Comparison of ENCODE assay signal across 8 cellular contexts in genomic region chr3:158532099-158532734, GRCh38. TPM values are rescaled to one million over a fixed set of nuclear protein-coding genes. Genes with fewer than 3 reads are reported as not detected.
DNase-seq lines count a peak whose midpoint lies in the region; ATAC-seq and TF ChIP-seq lines count a peak whose summit lies in the region.

No MANE protein-coding gene starts in this region.

- no peaks in the 10 kb centered on the region for H3K27me3 Mint-ChIP-seq in H9 (ENCODE audit: low read depth)
- no peaks in the 10 kb centered on the region for H3K27me3 Mint-ChIP-seq in T-helper 17 cell

- H4K5ac ChIP-seq in H9 (ENCODE audit: insufficient read length, low read depth, low read length) = no peak overlapping the region

- H3K27me3 ChIP-seq in H9 (ENCODE audit: insufficient read depth, low read length) = no peaks in the 10 kb centered on the region

- H3K27ac ChIP-seq in H9 (ENCODE audit: insufficient read length, low read depth, low read length) = no peak overlapping the region

- no peaks in the 10 kb centered on the region for H3K9me3 Mint-ChIP-seq in H9

- DNase-seq in Daoy (ENCODE audit: low read depth) (peak; percentile 35), H9 (no peak), NCI-H1694 (lab: John Stamatoyannopoulos, UW) (peak; percentile 28), amniotic stem cell (lab: John Stamatoyannopoulos, UW) (peak; percentile 9), left lobe of liver (ENCODE audit: low spot score) (no peak), T-helper 17 cell (no peak), mesenteric fat pad (ENCODE audit: low spot score) (no peak), GM19238 (ENCODE audit: insufficient read length, low spot score) (no peak)

- H2BK12ac ChIP-seq in H9 (ENCODE audit: insufficient read length, low read depth, low read length) = no peak overlapping the region

- no peak overlapping the region for H3K9ac ChIP-seq in H9 (ENCODE audit: extremely low read depth, insufficient read length, low read length)

- H2AK5ac ChIP-seq in H9 (ENCODE audit: insufficient read length, low read length) = no peak overlapping the region

- H4K91ac ChIP-seq in H9 (ENCODE audit: insufficient read length, low read depth, low read length) = no peak overlapping the region

- ATAC-seq in left lobe of liver (peak; percentile 62), T-helper 17 cell (no peak)

- H2BK120ac ChIP-seq in H9 (ENCODE audit: low read depth, low read length, poor library complexity, severe bottlenecking) = no peak overlapping the region

- no peaks in the 10 kb centered on the region for H4K20me1 ChIP-seq in H9 (ENCODE audit: control insufficient read depth, insufficient read depth, insufficient read length)

- no peak overlapping the region for H3K56ac ChIP-seq in H9 (ENCODE audit: insufficient read length, low read depth, low read length)

- no peak overlapping the region for H2BK5ac ChIP-seq in H9 (ENCODE audit: insufficient read length, low read length)

- no peak overlapping the region for H2BK20ac ChIP-seq in H9 (ENCODE audit: low read depth, low read length, poor library complexity, severe bottlenecking)

- no peaks in the 10 kb centered on the region for H3K4me1 ChIP-seq in H9 (ENCODE audit: insufficient read depth, low read length)

- H3K4me1 Mint-ChIP-seq in H9 (0 out of 4 replicates have a peak, but pooled peaks cover 0 to 3% of the 10 kb centered on the region in 2 experiments), T-helper 17 cell (no peaks in the 10 kb centered on the region)

- no peaks in the 10 kb centered on the region for H3K79me2 ChIP-seq in H9 (ENCODE audit: insufficient read depth, low read length)

- no peaks in the 10 kb centered on the region for H3K79me1 ChIP-seq in H9 (ENCODE audit: insufficient read depth, low read depth, low read length, poor library complexity, severe bottlenecking)

- peak; percentile 69 for TF ChIP-seq CTCF in H9 (conservative IDR thresholded peaks at IDR 0.05)

- no peak overlapping the region for H3K4me2 ChIP-seq in H9 (ENCODE audit: insufficient read depth, insufficient read length, low read length)

- H3K27ac Mint-ChIP-seq in H9 (no peak overlapping the region), T-helper 17 cell (no peak overlapping the region)

- H3K36me3 Mint-ChIP-seq in H9 (ENCODE audit: insufficient read depth in 1 of 3, low read depth in 3 of 3) = no peaks in the 10 kb centered on the region
- no peaks in the 10 kb centered on the region for H3K36me3 Mint-ChIP-seq in T-helper 17 cell (ENCODE audit: low read depth)

- H3K18ac ChIP-seq in H9 (ENCODE audit: insufficient read length, low read depth, low read length) = no peak overlapping the region

- no peak overlapping the region for H4K8ac ChIP-seq in H9 (replicated peaks; ENCODE audit: insufficient read length, low read depth, low read length)

- no peak overlapping the region for H2BK15ac ChIP-seq in H9 (ENCODE audit: low read depth, low read length)

- H3K4ac ChIP-seq in H9 (ENCODE audit: low read depth, low read length) = no peak overlapping the region

- H3T11ph ChIP-seq in H9 (ENCODE audit: low read length) = no peak overlapping the region

- no peak overlapping the region for H3K23ac ChIP-seq in H9 (ENCODE audit: insufficient read length, low read depth, low read length)

- H3K9me3 ChIP-seq in H9 (ENCODE audit: control insufficient read depth, low read depth, low read length) = no peaks in the 10 kb centered on the region
- H3K9me3 ChIP-seq in T-helper 17 cell (ENCODE audit: control insufficient read depth, low read length, poor library complexity, severe bottlenecking) = no peaks in the 10 kb centered on the region

- H3K14ac ChIP-seq in H9 (ENCODE audit: insufficient read depth, low read length) = no peak overlapping the region

- H2AFZ ChIP-seq in H9 (ENCODE audit: low read length) = no peak overlapping the region

- H3K23me2 ChIP-seq in H9 (ENCODE audit: insufficient read length, low read depth, low read length, poor library complexity, severe bottlenecking) = no peaks in the 10 kb centered on the region

- no peak overlapping the region for H3K4me3 Mint-ChIP-seq in H9
- no peak overlapping the region for H3K4me3 Mint-ChIP-seq in T-helper 17 cell

RNA-seq across cellular contexts. Expression of gene MLF1, which starts 38.8 kb away (rescaled TPM):
- 34.9 and 70.0 TPM in 2 replicates for total RNA-seq in Daoy (2014; rRNA removed; shearing (Covaris generic))
- total RNA-seq in H9 (2021) (20.4 and 22.1 TPM in 2 replicates), left lobe of liver (0.25 TPM), T-helper 17 cell (10 to 100 TPM in 1 of 2 donors, 1 to 10 TPM in 1; 7.4 to 13.5 TPM), mesenteric fat pad (6.6 TPM)

Comparison
In these comparisons a context has a peak if more than half of its experiments do, and no peak if none do; other contexts are left out.
1. DNase-seq: peak in Daoy (single experiment), NCI-H1694 (single experiment) and amniotic stem cell (single experiment); none in H9 (single experiment), left lobe of liver (single experiment), T-helper 17 cell (0 of 3), mesenteric fat pad (single experiment) and GM19238 (single experiment).